Comparison of ENCODE assay signal across 16 cellular contexts in genomic region chr9:137220317-137221094, GRCh38. TPM values are rescaled to one million over a fixed set of nuclear protein-coding genes. Genes with fewer than 3 reads are reported as not detected.
DNase-seq lines count a peak whose midpoint lies in the region; ATAC-seq and TF ChIP-seq lines count a peak whose summit lies in the region.
"Had no signal": no experiment of that assay in that cellular context is flagged by ENCODE, and none has a peak within 500 bp of the region (broad histone marks: within the 10 kb centered on the region; RNA-seq: fewer than 3 reads in every experiment).

No MANE protein-coding gene starts in this region.

- no peak for ATAC-seq in natural killer cell
- ATAC-seq in natural killer cell treated with Interleukin-12 subunit alpha and Interleukin-12 subunit beta and Interleukin-15 and Interleukin-18, amount 100 ng/mL, for 72 hours: no peak
- no peak for ATAC-seq in T-cell (replicated peaks in 1 of 4)
- ATAC-seq in stimulated activated naive B cell treated with anti-CD40 and anti-IgM and Interleukin-4, amounts not matched to agents 10 μg/mL and 1 μg/mL and 100 μg/mL, for 72 hours (replicated peaks): no peak
- ATAC-seq: heart right ventricle had no signal

- intact Hi-C loops in natural killer cell (cut with micrococcal nuclease): loop anchor here (5.0 kb wide), 1 partner anchor 93 kb away; no protein-coding TSS in a partner anchor
- intact Hi-C loops in dendritic cell treated with granulocyte-macrophage colony-stimulating factor and Interleukin-4, amounts not matched to agents 40 ng/mL and 50 ng/mL, for 4 days (cut with micrococcal nuclease): loop anchor here (5.0 kb wide), 1 partner anchor 33 kb away; the partner anchor contains the start of genes ANAPC2 and SSNA1

- DNase-seq in natural killer cell (no peak), T-cell (no peak), ureter (ENCODE audit: low spot score) (no peak), NCI-H2171 treated with DMSO at 0.1 percent for 48 hours (lab: John Stamatoyannopoulos, UW) (no peak), HUDEP-2 (lab: John Stamatoyannopoulos, UW; ENCODE audit: unreplicated experiment in 76 of 76) (no peak)
- DNase-seq in natural killer cell treated with Interleukin-12 subunit alpha and Interleukin-12 subunit beta and Interleukin-15 and Interleukin-18, amount 100 ng/mL, for 72 hours (ENCODE audit: low spot score): no peak
- no peak for DNase-seq in stimulated activated naive B cell treated with anti-CD40 and anti-IgM and Interleukin-4, amounts not matched to agents 10 μg/mL and 1 μg/mL and 100 μg/mL, for 72 hours
- DNase-seq: activated CD8-positive, alpha-beta memory T cell treated with anti-CD3 and anti-CD28 coated beads, Interleukin-2, amount 50 U/mL, for 4 hours; anterior cingulate cortex; heart right ventricle; Karpas-422; NCI-H1417 treated with DMSO at 0.1 percent for 48 hours; NCI-H446 treated with DMSO at 0.1 percent for 48 hours; stimulated activated CD4-positive, alpha-beta T cell treated with anti-CD3 and anti-CD28 coated beads, Interleukin-12 subunit alpha, Interleukin-12 subunit beta, amount 100 ng/mL, for 4 hours had no signal

- CTCF ChIA-PET in T-cell (lab: Charles Lee): no interaction called here

- H3K36me3 Mint-ChIP-seq in natural killer cell (no peaks in the 10 kb centered on the region), T-cell (no peaks in the 10 kb centered on the region)
- no peaks in the 10 kb centered on the region for H3K36me3 Mint-ChIP-seq in natural killer cell treated with Interleukin-12 subunit alpha and Interleukin-12 subunit beta and Interleukin-15 and Interleukin-18, amount 100 ng/mL, for 72 hours
- H3K36me3 Mint-ChIP-seq in dendritic cell treated with granulocyte-macrophage colony-stimulating factor and Interleukin-4, amounts not matched to agents 40 ng/mL and 50 ng/mL, for 4 days (ENCODE audit: low read depth): peaks cover 26% of the 10 kb centered on the region
- peaks cover 5 to 6% of the 10 kb centered on the region in 2 donors for H3K36me3 Mint-ChIP-seq in stimulated activated naive B cell treated with anti-CD40 and anti-IgM and Interleukin-4, amounts not matched to agents 10 μg/mL and 1 μg/mL and 100 μg/mL, for 72 hours

- TF ChIP-seq CTCF in natural killer cell (IDR thresholded peaks at IDR 0.05): no peak

- H3K27ac Mint-ChIP-seq in natural killer cell (no peak overlapping the region), T-cell (no peak overlapping the region)
- no peak overlapping the region for H3K27ac Mint-ChIP-seq in natural killer cell treated with Interleukin-12 subunit alpha and Interleukin-12 subunit beta and Interleukin-15 and Interleukin-18, amount 100 ng/mL, for 72 hours
- H3K27ac Mint-ChIP-seq in dendritic cell treated with granulocyte-macrophage colony-stimulating factor and Interleukin-4, amounts not matched to agents 40 ng/mL and 50 ng/mL, for 4 days: no peak overlapping the region
- peak overlapping the region; percentile 62 for H3K27ac Mint-ChIP-seq in stimulated activated naive B cell treated with anti-CD40 and anti-IgM and Interleukin-4, amounts not matched to agents 10 μg/mL and 1 μg/mL and 100 μg/mL, for 72 hours

- H3K4me3 Mint-ChIP-seq in natural killer cell (peak overlapping the region; percentile 21), T-cell (peak overlapping the region in 2 of 3 donors; percentile 55)
- H3K4me3 Mint-ChIP-seq in natural killer cell treated with Interleukin-12 subunit alpha and Interleukin-12 subunit beta and Interleukin-15 and Interleukin-18, amount 100 ng/mL, for 72 hours: no peak overlapping the region
- H3K4me3 Mint-ChIP-seq in dendritic cell treated with granulocyte-macrophage colony-stimulating factor and Interleukin-4, amounts not matched to agents 40 ng/mL and 50 ng/mL, for 4 days: peak overlapping the region; percentile 40
- peak overlapping the region; percentile 48 to 73 for H3K4me3 Mint-ChIP-seq in stimulated activated naive B cell treated with anti-CD40 and anti-IgM and Interleukin-4, amounts not matched to agents 10 μg/mL and 1 μg/mL and 100 μg/mL, for 72 hours

- H3K4me1 Mint-ChIP-seq in natural killer cell (peaks cover 0 to 6% of the 10 kb centered on the region in 2 donors), T-cell (peaks cover 0 to 5% (median 4%) of the 10 kb centered on the region in 3 donors)
- peaks cover 0 to 3% of the 10 kb centered on the region in 2 donors for H3K4me1 Mint-ChIP-seq in natural killer cell treated with Interleukin-12 subunit alpha and Interleukin-12 subunit beta and Interleukin-15 and Interleukin-18, amount 100 ng/mL, for 72 hours (ENCODE audit: low read depth in 2 of 2)
- H3K4me1 Mint-ChIP-seq in dendritic cell treated with granulocyte-macrophage colony-stimulating factor and Interleukin-4, amounts not matched to agents 40 ng/mL and 50 ng/mL, for 4 days (ENCODE audit: low read depth): peaks cover 43% of the 10 kb centered on the region
- peaks cover 12 to 25% of the 10 kb centered on the region in 2 donors for H3K4me1 Mint-ChIP-seq in stimulated activated naive B cell treated with anti-CD40 and anti-IgM and Interleukin-4, amounts not matched to agents 10 μg/mL and 1 μg/mL and 100 μg/mL, for 72 hours

- POLR2A ChIA-PET in T-cell (lab: Charles Lee): no interaction called here

- H3K9me3 Mint-ChIP-seq in natural killer cell (no peaks in the 10 kb centered on the region), T-cell (no peaks in the 10 kb centered on the region)
- H3K9me3 Mint-ChIP-seq in natural killer cell treated with Interleukin-12 subunit alpha and Interleukin-12 subunit beta and Interleukin-15 and Interleukin-18, amount 100 ng/mL, for 72 hours: no peaks in the 10 kb centered on the region
- no peaks in the 10 kb centered on the region for H3K9me3 Mint-ChIP-seq in dendritic cell treated with granulocyte-macrophage colony-stimulating factor and Interleukin-4, amounts not matched to agents 40 ng/mL and 50 ng/mL, for 4 days
- H3K9me3 Mint-ChIP-seq in stimulated activated naive B cell treated with anti-CD40 and anti-IgM and Interleukin-4, amounts not matched to agents 10 μg/mL and 1 μg/mL and 100 μg/mL, for 72 hours: no peaks in the 10 kb centered on the region

- no peaks in the 10 kb centered on the region for H3K27me3 Mint-ChIP-seq in natural killer cell (ENCODE audit: low read depth in 2 of 2)
- H3K27me3 Mint-ChIP-seq in natural killer cell treated with Interleukin-12 subunit alpha and Interleukin-12 subunit beta and Interleukin-15 and Interleukin-18, amount 100 ng/mL, for 72 hours: no peaks in the 10 kb centered on the region
- H3K27me3 Mint-ChIP-seq in T-cell: no peaks in the 10 kb centered on the region
- peaks cover 14% of the 10 kb centered on the region for H3K27me3 Mint-ChIP-seq in dendritic cell treated with granulocyte-macrophage colony-stimulating factor and Interleukin-4, amounts not matched to agents 40 ng/mL and 50 ng/mL, for 4 days
- H3K27me3 Mint-ChIP-seq in stimulated activated naive B cell treated with anti-CD40 and anti-IgM and Interleukin-4, amounts not matched to agents 10 μg/mL and 1 μg/mL and 100 μg/mL, for 72 hours: no peaks in the 10 kb centered on the region

RNA-seq across cellular contexts. Expression of gene RNF208, which starts 1.5 kb away (rescaled TPM):
- total RNA-seq in natural killer cell (1 to 10 TPM in 1 of 3 donors, under 1 TPM in 2; 0.82 to 1.6 (median 0.93) TPM), T-cell (1 to 10 TPM in 3 of 5 donors, under 1 TPM in 2; 0.56 to 1.6 (median 1.5) TPM), ureter (6.5 TPM)
- total RNA-seq in natural killer cell treated with Interleukin-12 subunit alpha and Interleukin-12 subunit beta and Interleukin-15 and Interleukin-18, amount 100 ng/mL, for 72 hours: 1 to 10 TPM; 1.4 to 1.9 TPM

RNA-seq across cellular contexts. Expression of gene CYSRT1, which starts 4.5 kb away (rescaled TPM):
- total RNA-seq in natural killer cell (under 1 TPM in 1 of 3 donors, not detected in 2; 0.38 TPM), T-cell (under 1 TPM in 4 of 5 donors, not detected in 1; 0.32 to 0.58 (median 0.45) TPM), ureter (1.9 TPM)
- under 1 TPM; 0.29 to 0.33 TPM for total RNA-seq in natural killer cell treated with Interleukin-12 subunit alpha and Interleukin-12 subunit beta and Interleukin-15 and Interleukin-18, amount 100 ng/mL, for 72 hours

RNA-seq across cellular contexts. Expression of gene RNF224, which starts 6.8 kb away (rescaled TPM):
- total RNA-seq in natural killer cell: not detected
- not detected for total RNA-seq in natural killer cell treated with Interleukin-12 subunit alpha and Interleukin-12 subunit beta and Interleukin-15 and Interleukin-18, amount 100 ng/mL, for 72 hours
- not detected for total RNA-seq in T-cell
- total RNA-seq in ureter: 0.34 TPM

RNA-seq across cellular contexts. Expression of gene SLC34A3, which starts 10.2 kb away (rescaled TPM):
- total RNA-seq in natural killer cell: not detected
- not detected for total RNA-seq in natural killer cell treated with Interleukin-12 subunit alpha and Interleukin-12 subunit beta and Interleukin-15 and Interleukin-18, amount 100 ng/mL, for 72 hours
- total RNA-seq in T-cell: not detected
- total RNA-seq in ureter: not detected
- total RNA-seq: heart right ventricle, pulmonary artery endothelial cell had no signal

RNA-seq across cellular contexts. Expression of gene NDOR1, which starts 15.0 kb away (rescaled TPM):
- total RNA-seq in natural killer cell: 10 to 100 TPM; 31.1 to 36.0 (median 31.9) TPM
- 10 to 100 TPM; 33.0 to 81.9 TPM for total RNA-seq in natural killer cell treated with Interleukin-12 subunit alpha and Interleukin-12 subunit beta and Interleukin-15 and Interleukin-18, amount 100 ng/mL, for 72 hours
- 10 to 100 TPM; 27.6 to 46.7 (median 45.4) TPM for total RNA-seq in T-cell
- 20.3 TPM for total RNA-seq in ureter
